ENCODE assay signal across 8 cellular contexts in genomic region chr4:139278956-139279722, GRCh38. TPM values are rescaled to one million over a fixed set of nuclear protein-coding genes. Genes with fewer than 3 reads are reported as not detected.
A peak's percentile ranks its signal among the peaks of the same experiment; 100 is the strongest.
DNase-seq lines count a peak whose midpoint lies in the region; ATAC-seq and TF ChIP-seq lines count a peak whose summit lies in the region.

No MANE protein-coding gene starts in this region.

- peak overlapping the region; percentile 82 to 86 for H3K4me3 Mint-ChIP-seq in effector memory CD8-positive, alpha-beta T cell
- peak overlapping the region; percentile 86 for H3K4me3 Mint-ChIP-seq in natural killer cell

- no peak overlapping the region for H3K27ac Mint-ChIP-seq in effector memory CD8-positive, alpha-beta T cell
- H3K27ac Mint-ChIP-seq in natural killer cell = no peak overlapping the region

- peaks cover 12 to 16% of the 10 kb centered on the region in 2 donors for H3K4me1 Mint-ChIP-seq in effector memory CD8-positive, alpha-beta T cell (ENCODE audit: low read depth in 2 of 2)
- H3K4me1 Mint-ChIP-seq in natural killer cell = peaks cover 19% of the 10 kb centered on the region in 2 donors

- intact Hi-C loops in natural killer cell (cut with micrococcal nuclease) = no loop called here

- peak; percentile 50 for ATAC-seq in effector memory CD8-positive, alpha-beta T cell (replicated peaks)
- peak in 2 of 3 donors; percentile 53 to 63 for ATAC-seq in natural killer cell
- no peak for ATAC-seq in HG02759 (IDR thresholded peaks at IDR 0.05; ENCODE audit: unreplicated experiment)

- DNase-seq in AG20443 (ENCODE audit: low spot score) (peak; percentile 49), NCI-H2227 treated with DMSO at 0.1 percent for 48 hours (lab: John Stamatoyannopoulos, UW) (peak; percentile 17), natural killer cell (no peak), midbrain (lab: John Stamatoyannopoulos, UW) (no peak), NCI-H146 (lab: John Stamatoyannopoulos, UW) (no peak), DMS153 (lab: John Stamatoyannopoulos, UW) (no peak)
- no peak for DNase-seq in effector memory CD8-positive, alpha-beta T cell

- H3K9me3 Mint-ChIP-seq in effector memory CD8-positive, alpha-beta T cell = no peaks in the 10 kb centered on the region
- H3K9me3 Mint-ChIP-seq in natural killer cell = no peaks in the 10 kb centered on the region

- no peak for TF ChIP-seq CTCF in natural killer cell (IDR thresholded peaks at IDR 0.05)

- H3K27me3 Mint-ChIP-seq in effector memory CD8-positive, alpha-beta T cell = peaks cover 35 to 41% of the 10 kb centered on the region in 2 donors
- peaks cover 32 to 41% of the 10 kb centered on the region in 2 donors for H3K27me3 Mint-ChIP-seq in natural killer cell (ENCODE audit: low read depth in 2 of 2)

- H3K36me3 Mint-ChIP-seq in effector memory CD8-positive, alpha-beta T cell (ENCODE audit: insufficient read depth) = peaks cover 5% of the 10 kb centered on the region
- H3K36me3 Mint-ChIP-seq in natural killer cell = no peaks in the 10 kb centered on the region

RNA-seq across cellular contexts. Expression of gene MGARP, which starts 0.9 kb away (rescaled TPM):
- total RNA-seq in natural killer cell = under 1 TPM; 0.35 to 0.78 (median 0.63) TPM

RNA-seq across cellular contexts. Expression of gene NAA15, which starts 22.2 kb away (rescaled TPM):
- total RNA-seq in natural killer cell = 10 to 100 TPM; 56.7 to 66.3 (median 61.9) TPM

RNA-seq across cellular contexts. Expression of gene NDUFC1, which starts 23.1 kb away (rescaled TPM):
- total RNA-seq in natural killer cell = 10 to 100 TPM; 14.0 to 15.8 (median 14.3) TPM

Comparison
In these comparisons a context has a peak if more than half of its experiments do, and no peak if none do; other contexts are left out.
1. DNase-seq: peak in AG20443 (single experiment) and NCI-H2227 treated with DMSO at 0.1 percent for 48 hours (single experiment); none in effector memory CD8-positive, alpha-beta T cell (0 of 3), natural killer cell (single experiment), midbrain (single experiment), NCI-H146 (single experiment) and DMS153 (single experiment).